ENCODE assay signal across 8 cellular contexts in genomic region chr9:123360161-123361085, GRCh38. TPM values are rescaled to one million over a fixed set of nuclear protein-coding genes. Genes with fewer than 3 reads are reported as not detected.
DNase-seq lines count a peak whose midpoint lies in the region; ATAC-seq, FAIRE-seq and TF ChIP-seq lines count a peak whose summit lies in the region.

No MANE protein-coding gene starts in this region.

- H3K36me3 ChIP-seq in cardiac muscle cell (no peaks in the 10 kb centered on the region), heart left ventricle (no peaks in the 10 kb centered on the region)

- FAIRE-seq in RCC 7860 (lab: Jason Lieb, UNC) = no peak

- WGBS in heart left ventricle, 4 donors = 30 to 41% (median 36%) methylated on average over 16 to 22 of the region's 22 CpGs

- peak overlapping the region; percentile 98 for H3K27ac ChIP-seq in cardiac muscle cell
- no peak overlapping the region for H3K27ac ChIP-seq in heart left ventricle

- H3K9me3 ChIP-seq in cardiac muscle cell (ENCODE audit: low read depth) (no peaks in the 10 kb centered on the region), heart left ventricle (no peaks in the 10 kb centered on the region)

- TF ChIP-seq CTCF in cardiac muscle cell (IDR thresholded peaks at IDR 0.05; ENCODE audit: low read depth, low read length) = no peak
- no peak for TF ChIP-seq CTCF in heart left ventricle (IDR thresholded peaks at IDR 0.05)

- no peak for TF ChIP-seq POLR2A in heart left ventricle (IDR thresholded peaks at IDR 0.05)

- H3K4me1 ChIP-seq in cardiac muscle cell (ENCODE audit: low read depth) (peaks cover 82% of the 10 kb centered on the region), heart left ventricle (no peaks in the 10 kb centered on the region)

- ATAC-seq in heart left ventricle = no peak
- peak; percentile 7 for ATAC-seq in esophagus mucosa
- no peak for ATAC-seq in HG02840 (IDR thresholded peaks at IDR 0.05; ENCODE audit: low FRiP score, unreplicated experiment)
- no peak for ATAC-seq in HG03095 (IDR thresholded peaks at IDR 0.05; ENCODE audit: unreplicated experiment)
- ATAC-seq in HG03354 (IDR thresholded peaks at IDR 0.05; ENCODE audit: poor library complexity, severe bottlenecking, unreplicated experiment) = no peak

- intact Hi-C loops in heart left ventricle (cut with DNase I) = no loop called here

- peak; percentile 49 to 97 for DNase-seq in cardiac muscle cell (ENCODE audit: low read depth in 1 of 2, low spot score in 1 of 2)
- no peak for DNase-seq in heart left ventricle
- DNase-seq in RCC 7860 (ENCODE audit: low spot score) = peak; percentile 28
- DNase-seq in stimulated activated CD4-positive, alpha-beta T cell treated with anti-CD3 and anti-CD28 coated beads, Interleukin-2, amount 100 ng/mL, for 4 hours (ENCODE audit: low read depth) = peak; percentile 9

- H3K4me3 ChIP-seq in cardiac muscle cell = no peak overlapping the region
- H3K4me3 ChIP-seq in heart left ventricle = no peak overlapping the region

- H3K27me3 ChIP-seq in cardiac muscle cell = no peaks in the 10 kb centered on the region
- peaks cover 0 to 12% (median 0%) of the 10 kb centered on the region in 9 donors for H3K27me3 ChIP-seq in heart left ventricle

RNA-seq across cellular contexts. Expression of gene CRB2, which starts 4.4 kb away (rescaled TPM):
- 46.3 and 91.7 TPM in 2 replicates for total RNA-seq in cardiac muscle cell
- polyA plus RNA-seq in cardiac muscle cell = 8.3 and 16.9 TPM in 2 replicates
- total RNA-seq in heart left ventricle = 10 to 100 TPM in 1 of 9 donors, under 1 TPM in 2, not detected in 6; 0.05 to 10.1 (median 0.10) TPM
- not detected for polyA plus RNA-seq in heart left ventricle
- not detected for total RNA-seq in esophagus mucosa

Comparison
In these comparisons a context has a peak if more than half of its experiments do, and no peak if none do; other contexts are left out.
1. DNase-seq: peak in cardiac muscle cell (2 of 2), RCC 7860 (single experiment) and stimulated activated CD4-positive, alpha-beta T cell treated with anti-CD3 and anti-CD28 coated beads, Interleukin-2, amount 100 ng/mL, for 4 hours (single experiment); none in heart left ventricle (0 of 5).